In genomic region chr20:46739441-46740213, GRCh38 we compare ENCODE assay signal across 22 cellular contexts. TPM values are rescaled to one million over a fixed set of nuclear protein-coding genes. Genes with fewer than 3 reads are reported as not detected.
DNase-seq lines count a peak whose midpoint lies in the region; ATAC-seq, FAIRE-seq and TF ChIP-seq lines count a peak whose summit lies in the region.
"Had no signal": no experiment of that assay in that cellular context is flagged by ENCODE, and none has a peak within 500 bp of the region (broad histone marks: within the 10 kb centered on the region; RNA-seq: fewer than 3 reads in every experiment).

No MANE protein-coding gene starts in this region.

- no peaks in the 10 kb centered on the region; the same call in 2 of the 3 replicates for H3K9me3 ChIP-seq in GM12878 (replicated peaks; ENCODE audit: control insufficient read depth, insufficient read depth, low read length)
- H3K9me3 ChIP-seq: BE2C had no signal

- H3K79me2 ChIP-seq in KMS-11 (ENCODE audit: insufficient read depth, low read depth), result no peaks in the 10 kb centered on the region
- no peaks in the 10 kb centered on the region for H3K79me2 ChIP-seq in GM12878 (ENCODE audit: control insufficient read depth, insufficient read depth, low read length)

- H3K4me1 Mint-ChIP-seq in mesothelial cell of epicardium, result peaks cover 22% of the 10 kb centered on the region
- no peaks in the 10 kb centered on the region for H3K4me1 Mint-ChIP-seq in osteocyte (ENCODE audit: unreplicated experiment)
- H3K4me1 Mint-ChIP-seq in nephron progenitor cell, result peaks cover 33% of the 10 kb centered on the region
- H3K4me1 Mint-ChIP-seq: activated CD4-positive, alpha-beta T cell treated with anti-CD3 and anti-CD28 coated beads, Interleukin-2, amount 10 ng/mL, durations not matched to agents 7 days and 5 days; naive thymus-derived CD8-positive, alpha-beta T cell had no signal

- peak; percentile 16 for DNase-seq in EH (ENCODE audit: low read depth)
- DNase-seq in GM12878 (ENCODE audit: low read depth, low spot score), result no peak
- no peak for DNase-seq in mesothelial cell of epicardium (ENCODE audit: low spot score in 2 of 2, unreplicated experiment in 2 of 2)
- DNase-seq in osteocyte (ENCODE audit: extremely low spot score, unreplicated experiment), result no peak
- DNase-seq in activated CD8-positive, alpha-beta memory T cell treated with anti-CD3 and anti-CD28 coated beads, Interleukin-2, amount 50 U/mL, for 48 hours, result no peak
- DNase-seq in nephron progenitor cell, result no peak
- DNase-seq in GM13977 (ENCODE audit: low spot score), result no peak
- DNase-seq: activated CD4-positive, alpha-beta T cell treated with anti-CD3 and anti-CD28 coated beads, Interleukin-2, amount 10 ng/mL, durations not matched to agents 7 days and 5 days; activated T-cell treated with anti-CD3 and anti-CD28 coated beads, Interleukin-2, amount 50 U/mL, for 72 hours; BE2C; DND-41; hypothalamus; left ventricle myocardium superior; naive thymus-derived CD8-positive, alpha-beta T cell; NCI-H1417 treated with DMSO at 0.1 percent for 48 hours; NCI-H69; retina; Right ventricle myocardium superior; stimulated activated CD4-positive, alpha-beta T cell treated with anti-CD3 and anti-CD28 coated beads, Interleukin-1b, Interleukin-23, amount 100 ng/mL, for 48 hours; T1000 had no signal

- BruUV-seq in GM12878 (replicated peaks; lab: Mats Ljungman, UMichigan), result no TSS peak

- TF ChIP-seq RAD21 in GM12878 (IDR thresholded peaks at IDR 0.05; ENCODE audit: insufficient read depth, low read depth, low read length), result no peak

- H2AFZ ChIP-seq in KMS-11 (ENCODE audit: low read depth) (peak overlapping the region; percentile 44), GM12878 (ENCODE audit: control insufficient read depth, low read depth, low read length) (peak overlapping the region; percentile 16; the same call in 1 of the 2 replicates)

- H3K27ac Mint-ChIP-seq in mesothelial cell of epicardium (peak overlapping the region; percentile 36), osteocyte (ENCODE audit: unreplicated experiment) (no peak overlapping the region), nephron progenitor cell (no peak overlapping the region)
- H3K27ac Mint-ChIP-seq: activated CD4-positive, alpha-beta T cell treated with anti-CD3 and anti-CD28 coated beads, Interleukin-2, amount 10 ng/mL, durations not matched to agents 7 days and 5 days; activated T-cell treated with anti-CD3 and anti-CD28 coated beads, Interleukin-2, amount 50 U/mL, for 72 hours had no signal

- H3K36me3 Mint-ChIP-seq in mesothelial cell of epicardium, result no peaks in the 10 kb centered on the region
- H3K36me3 Mint-ChIP-seq in osteocyte (ENCODE audit: unreplicated experiment), result no peaks in the 10 kb centered on the region
- H3K36me3 Mint-ChIP-seq in nephron progenitor cell (ENCODE audit: low read depth), result peaks cover under 1% of the 10 kb centered on the region
- H3K36me3 Mint-ChIP-seq: naive thymus-derived CD8-positive, alpha-beta T cell had no signal

- POLR2A ChIA-PET in GM12878 (lab: Charles Lee), result no interaction called here

- ATAC-seq in GM12878, result no peak
- ATAC-seq: activated T-cell treated with anti-CD3 and anti-CD28 coated beads, Interleukin-2, amount 50 U/mL, for 72 hours; left ventricle myocardium superior; naive thymus-derived CD8-positive, alpha-beta T cell had no signal

- no peak overlapping the region for H3K4me3 ChIP-seq in KMS-11 (IDR thresholded peaks at IDR 0.05; ENCODE audit: insufficient read depth, low read depth, low read length)
- no peak overlapping the region for H3K4me3 ChIP-seq in GM12878
- H3K4me3 ChIP-seq: coronary artery had no signal

- TF ChIP-seq CTCF in KMS-11 (conservative IDR thresholded peaks at IDR 0.05; ENCODE audit: low read depth, low read length) (no peak), GM12878 (IDR thresholded peaks at IDR 0.05 in 2 of 3, conservative IDR thresholded peaks at IDR 0.05 in 1 of 3; ENCODE audit: control insufficient read depth in 2 of 3, extremely low read depth in 1 of 3, insufficient read depth in 1 of 3, low read depth in 3 of 3, low read length in 3 of 3) (no peak), mesothelial cell of epicardium (IDR thresholded peaks at IDR 0.05; ENCODE audit: unreplicated experiment) (no peak), osteocyte (IDR thresholded peaks at IDR 0.05) (no peak), nephron progenitor cell (IDR thresholded peaks at IDR 0.05) (no peak), GM13977 (IDR thresholded peaks at IDR 0.05; ENCODE audit: extremely low read depth, insufficient read depth, missing control alignments) (no peak)

- peaks cover 12% of the 10 kb centered on the region for H3K9me3 Mint-ChIP-seq in mesothelial cell of epicardium
- no peaks in the 10 kb centered on the region for H3K9me3 Mint-ChIP-seq in osteocyte (ENCODE audit: unreplicated experiment)
- no peaks in the 10 kb centered on the region for H3K9me3 Mint-ChIP-seq in nephron progenitor cell

- no peaks in the 10 kb centered on the region for H4K20me1 ChIP-seq in KMS-11 (ENCODE audit: insufficient read depth)
- no peaks in the 10 kb centered on the region for H4K20me1 ChIP-seq in GM12878 (ENCODE audit: control insufficient read depth, insufficient read depth)

- no peak for FAIRE-seq in GM12878 (lab: Jason Lieb, UNC)

- H3K9ac ChIP-seq in KMS-11, result no peak overlapping the region
- no peak overlapping the region for H3K9ac ChIP-seq in GM12878 (ENCODE audit: control insufficient read depth, insufficient read depth, low read length)

- H3K4me3 Mint-ChIP-seq in mesothelial cell of epicardium (no peak overlapping the region), osteocyte (ENCODE audit: unreplicated experiment) (no peak overlapping the region), nephron progenitor cell (no peak overlapping the region)
- H3K4me3 Mint-ChIP-seq: activated CD4-positive, alpha-beta T cell treated with anti-CD3 and anti-CD28 coated beads, Interleukin-2, amount 10 ng/mL, durations not matched to agents 7 days and 5 days; activated T-cell treated with anti-CD3 and anti-CD28 coated beads, Interleukin-2, amount 50 U/mL, for 72 hours; naive thymus-derived CD8-positive, alpha-beta T cell had no signal

- TF ChIP-seq POLR2A in GM12878 (IDR thresholded peaks at IDR 0.05; ENCODE audit: low read depth, low read length), result no peak

- CTCF ChIA-PET in GM12878 (lab: Yijun Ruan, JAX), result interaction anchor here (1.3 kb wide), 1 partner anchor 34 kb away, joined by 3 read pairs; no protein-coding TSS in a partner anchor

- H3K27me3 ChIP-seq in KMS-11 (ENCODE audit: insufficient read depth, low read depth) (no peaks in the 10 kb centered on the region), GM12878 (replicated peaks in 1 of 2; ENCODE audit: control insufficient read depth in 2 of 2, insufficient read depth in 2 of 2, low read length in 1 of 2) (no peaks in the 10 kb centered on the region; a peak in 1 of 4 replicates)

- H3K4me2 ChIP-seq in KMS-11 (no peak overlapping the region), GM12878 (ENCODE audit: control insufficient read depth, insufficient read depth) (no peak overlapping the region)

- H3K36me3 ChIP-seq in KMS-11 (ENCODE audit: insufficient read depth), result no peaks in the 10 kb centered on the region
- no peaks in the 10 kb centered on the region for H3K36me3 ChIP-seq in GM12878 (ENCODE audit: control insufficient read depth in 2 of 2, insufficient read depth in 2 of 2, low read length in 1 of 2)
- H3K36me3 ChIP-seq: BE2C had no signal

- H3K27me3 Mint-ChIP-seq in mesothelial cell of epicardium (ENCODE audit: low read depth) (no peaks in the 10 kb centered on the region), osteocyte (ENCODE audit: unreplicated experiment) (peaks cover 38% of the 10 kb centered on the region), nephron progenitor cell (ENCODE audit: low read depth, poor library complexity) (peaks cover 10% of the 10 kb centered on the region)

- RAD21 ChIA-PET in GM12878 (lab: Charles Lee; ENCODE audit: unreplicated experiment), result no interaction called here

- 63% methylated on average over 4 of the region's 4 CpGs for WGBS in GM12878 (ENCODE audit: insufficient coverage, insufficient replicate concordance, low lambda C conversion rate, missing lambda C conversion rate)

- no peak for TF ChIP-seq EP300 in GM12878 (IDR thresholded peaks at IDR 0.05; ENCODE audit: borderline replicate concordance in 1 of 2, control insufficient read depth in 1 of 2, low read depth in 2 of 2, low read length in 2 of 2)

- in situ Hi-C loops in GM12878 (cut with MboI) (no loop called here), GM13977 (cut with MboI; ENCODE audit: low pct_unique_long_range_greater_than_20kb, low sequenced_read_pairs, unreplicated experiment) (no loop called here)

- H3K27ac ChIP-seq in KMS-11 (no peak overlapping the region), GM12878 (ENCODE audit: control insufficient read depth, insufficient read depth) (no peak overlapping the region)
- H3K27ac ChIP-seq: coronary artery had no signal

- H3K4me1 ChIP-seq in KMS-11 (ENCODE audit: low read depth, poor library complexity, severe bottlenecking) (no peaks in the 10 kb centered on the region), GM12878 (ENCODE audit: control insufficient read depth, insufficient read depth, low read length) (no peaks in the 10 kb centered on the region)
- H3K4me1 ChIP-seq: BE2C had no signal

- intact Hi-C loops in GM12878 (cut with micrococcal nuclease; ENCODE audit: unreplicated experiment), result no loop called here

- SMC1A ChIA-PET in GM12878 (lab: Charles Lee; ENCODE audit: uncharacterized antibody, unreplicated experiment), result interaction anchor here (1.5 kb wide), 1 partner anchor 13 kb away, joined by 3 read pairs; no protein-coding TSS in a partner anchor

RNA-seq across cellular contexts. Expression of gene SLC2A10, which starts 30.2 kb away (rescaled TPM):
- total RNA-seq in GM12878 (2013; cell fraction: nucleolus; rRNA removed), result not detected in 2 replicates
- total RNA-seq in GM12878 (2014; rRNA removed) (not detected in 2 replicates), GM12878 (2014; rRNA removed; fragmentation: Illumina TruSeq; extraction: Trizol) (not detected in 2 replicates), GM12878 (2021) (not detected in 2 replicates), mesothelial cell of epicardium (21.7 to 23.8 TPM (median 22.2 TPM) in 3 replicates), osteocyte (21.6 and 24.8 TPM in 2 replicates)
- polyA plus RNA-seq in GM12878 (2011; ENCODE audit: low read depth), result not detected
- polyA plus RNA-seq in GM12878 (2011; rRNA removed) (not detected in 2 replicates), GM12878 (2014; fragmentation: Illumina TruSeq; extraction: Trizol) (not detected in 2 replicates), GM12878 (2014; fragmentation: Nextera tagmentation; extraction: Ambion mirVana) (not detected), GM12878 (2014; rRNA removed) (not detected in 2 replicates), GM12878 (2016; fragmentation: Nextera tagmentation; extraction: Ambion mirVana) (not detected)
- polyA plus RNA-seq in GM12878 (2011; cell fraction: cytosol; rRNA removed), result not detected in 2 replicates
- polyA plus RNA-seq in GM12878 (2011; cell fraction: nucleus; rRNA removed), result not detected in 2 replicates
- not detected in 2 replicates for polyA plus RNA-seq in GM12878 (2012)
- not detected in 2 replicates for polyA minus RNA-seq in GM12878 (2011; rRNA and poly(A)+ RNA removed)
- polyA minus RNA-seq in GM12878 (2011; cell fraction: cytosol; rRNA and poly(A)+ RNA removed), result not detected in 2 replicates
- not detected in 2 replicates for polyA minus RNA-seq in GM12878 (2011; cell fraction: nucleus; rRNA and poly(A)+ RNA removed)
- total RNA-seq: activated CD4-positive, alpha-beta T cell treated with anti-CD3 and anti-CD28 coated beads, Interleukin-2, amount 10 ng/mL, durations not matched to agents 7 days and 5 days had no signal
- polyA plus RNA-seq: naive thymus-derived CD8-positive, alpha-beta T cell had no signal

RNA-seq across cellular contexts. Expression of gene TP53RK, which starts 50.4 kb away (rescaled TPM):
- total RNA-seq in GM12878 (2013; cell fraction: nucleolus; rRNA removed), result 19.6 and 20.3 TPM in 2 replicates
- 23.1 and 25.8 TPM in 2 replicates for total RNA-seq in GM12878 (2014; rRNA removed)
- total RNA-seq in GM12878 (2014; rRNA removed; fragmentation: Illumina TruSeq; extraction: Trizol), result 14.6 and 14.8 TPM in 2 replicates
- 14.3 and 15.5 TPM in 2 replicates for total RNA-seq in GM12878 (2021)
- polyA plus RNA-seq in GM12878 (2011; ENCODE audit: low read depth), result 5.2 TPM
- 19.8 and 24.7 TPM in 2 replicates for polyA plus RNA-seq in GM12878 (2011; rRNA removed)
- 11.8 and 12.5 TPM in 2 replicates for polyA plus RNA-seq in GM12878 (2011; cell fraction: cytosol; rRNA removed)
- polyA plus RNA-seq in GM12878 (2011; cell fraction: nucleus; rRNA removed), result 7.0 and 8.5 TPM in 2 replicates
- polyA plus RNA-seq in GM12878 (2012), result 6.4 and 8.9 TPM in 2 replicates
- polyA plus RNA-seq in GM12878 (2014; fragmentation: Illumina TruSeq; extraction: Trizol), result 12.8 and 14.1 TPM in 2 replicates
- 1 to 10 TPM; 3.8 to 6.2 TPM for polyA plus RNA-seq in GM12878 (2014; fragmentation: Nextera tagmentation; extraction: Ambion mirVana)
- 16.2 and 16.7 TPM in 2 replicates for polyA plus RNA-seq in GM12878 (2014; rRNA removed)
- 10 to 100 TPM; 20.8 to 22.3 TPM for polyA plus RNA-seq in GM12878 (2016; fragmentation: Nextera tagmentation; extraction: Ambion mirVana)
- polyA minus RNA-seq in GM12878 (2011; rRNA and poly(A)+ RNA removed), result 12.6 and 13.1 TPM in 2 replicates
- 4.7 and 7.5 TPM in 2 replicates for polyA minus RNA-seq in GM12878 (2011; cell fraction: cytosol; rRNA and poly(A)+ RNA removed)
- polyA minus RNA-seq in GM12878 (2011; cell fraction: nucleus; rRNA and poly(A)+ RNA removed), result 6.2 and 9.7 TPM in 2 replicates
- total RNA-seq in mesothelial cell of epicardium, result 16.2 to 17.3 TPM (median 16.3 TPM) in 3 replicates
- total RNA-seq in osteocyte, result 13.6 and 15.4 TPM in 2 replicates

Comparison
In these comparisons a context has a peak if more than half of its experiments do, and no peak if none do; other contexts are left out.
1. RNA of gene SLC2A10, which starts 30.2 kb away (total RNA-seq): 21.7 to 23.8 TPM in mesothelial cell of epicardium and 21.6 to 24.8 TPM in osteocyte; not detected in GM12878; every median in the first group is over 10 times any median in the second.